In genomic region chr6:109006818-109007217, GRCh38 we compare ENCODE assay signal across 8 cellular contexts.
DNase-seq lines count a peak whose midpoint lies in the region; ATAC-seq and TF ChIP-seq lines count a peak whose summit lies in the region.

No MANE protein-coding gene starts in this region.

- intact Hi-C loops in left ventricle myocardium inferior (cut with micrococcal nuclease) (loop anchor here (10.0 kb wide), 1 partner anchor 62 kb away; no protein-coding TSS in a partner anchor), Right ventricle myocardium superior (cut with DNase I) (loop anchor here (5.0 kb wide), 1 partner anchor 55 kb away; no protein-coding TSS in a partner anchor), uterus (cut with DNase I; ENCODE audit: low total_unique reads) (loop anchor here (10.0 kb wide), 1 partner anchor 52 kb away; no protein-coding TSS in a partner anchor)
- intact Hi-C loops in naive thymus-derived CD4-positive, alpha-beta T cell (cut with micrococcal nuclease): loop anchor here (5.0 to 10.0 kb wide), 8 partner anchors 55 to 1980 kb away; partner anchors contain the start of genes AFG1L (in 1 of the 2), CD164 (in 1 of the 2), MICAL1 (in 1 of the 2) and MTRES1 (in 1 of the 2)

- CTCF ChIA-PET in naive thymus-derived CD4-positive, alpha-beta T cell (lab: Charles Lee): interaction anchor here (1.3 kb wide), 1 partner anchor 66 kb away, joined by 3 read pairs; no protein-coding TSS in a partner anchor

- H3K9me3 ChIP-seq in left ventricle myocardium inferior (replicated peaks) (no peaks in the 10 kb centered on the region), adipocyte (ENCODE audit: control insufficient read depth, low read length) (no peaks in the 10 kb centered on the region), uterus (no peaks in the 10 kb centered on the region)
- no peaks in the 10 kb centered on the region for H3K9me3 ChIP-seq in naive thymus-derived CD4-positive, alpha-beta T cell (ENCODE audit: control insufficient read depth in 2 of 3, low read length in 3 of 3)

- H3K27me3 ChIP-seq in left ventricle myocardium inferior (ENCODE audit: low read depth): no peaks in the 10 kb centered on the region
- no peaks in the 10 kb centered on the region for H3K27me3 ChIP-seq in adipocyte (replicated peaks; ENCODE audit: control insufficient read depth, insufficient read depth, low read length)
- no peaks in the 10 kb centered on the region for H3K27me3 ChIP-seq in naive thymus-derived CD4-positive, alpha-beta T cell (ENCODE audit: control insufficient read depth in 2 of 2, insufficient read depth in 2 of 2, low read length in 2 of 2)
- H3K27me3 ChIP-seq in uterus: no peaks in the 10 kb centered on the region

- no peak for TF ChIP-seq POLR2A in uterus (IDR thresholded peaks at IDR 0.05)

- no peaks in the 10 kb centered on the region for H3K27me3 Mint-ChIP-seq in naive thymus-derived CD4-positive, alpha-beta T cell

- peak overlapping the region; percentile 97 for H3K27ac ChIP-seq in left ventricle myocardium inferior (replicated peaks)
- no peak overlapping the region for H3K27ac ChIP-seq in naive thymus-derived CD4-positive, alpha-beta T cell (ENCODE audit: low read depth, low read length)
- H3K27ac ChIP-seq in uterus: peak overlapping the region; percentile 96 to 97

- DNase-seq in left ventricle myocardium inferior (no peak), Right ventricle myocardium superior (no peak), adipocyte (ENCODE audit: low read depth) (no peak), uterus (no peak), AG20443 (ENCODE audit: low spot score) (no peak), NCI-H748 (lab: John Stamatoyannopoulos, UW; ENCODE audit: unreplicated experiment) (no peak)
- DNase-seq in naive thymus-derived CD4-positive, alpha-beta T cell: no peak

- ATAC-seq in Right ventricle myocardium superior (ENCODE audit: poor library complexity) (no peak), HG02981 (IDR thresholded peaks at IDR 0.05; ENCODE audit: unreplicated experiment) (no peak)
- ATAC-seq in naive thymus-derived CD4-positive, alpha-beta T cell: no peak

- POLR2A ChIA-PET in naive thymus-derived CD4-positive, alpha-beta T cell (lab: Charles Lee): no interaction called here

- H3K4me3 ChIP-seq in left ventricle myocardium inferior: peak overlapping the region; percentile 88
- peak overlapping the region; percentile 95 for H3K4me3 ChIP-seq in adipocyte (ENCODE audit: low read length)
- no peak overlapping the region for H3K4me3 ChIP-seq in naive thymus-derived CD4-positive, alpha-beta T cell (ENCODE audit: low read length)
- H3K4me3 ChIP-seq in uterus: peak overlapping the region in 1 of 2 donors; percentile 60

- H3K4me1 Mint-ChIP-seq in naive thymus-derived CD4-positive, alpha-beta T cell: peaks cover 28 to 79% (median 68%) of the 10 kb centered on the region in 7 donors

- no peaks in the 10 kb centered on the region for H3K9me3 Mint-ChIP-seq in naive thymus-derived CD4-positive, alpha-beta T cell

- TF ChIP-seq CTCF in left ventricle myocardium inferior (IDR thresholded peaks at IDR 0.05; ENCODE audit: borderline replicate concordance): no peak
- no peak for TF ChIP-seq CTCF in uterus (IDR thresholded peaks at IDR 0.05)

- H3K4me1 ChIP-seq in left ventricle myocardium inferior (peaks cover 87% of the 10 kb centered on the region), adipocyte (ENCODE audit: control insufficient read depth, insufficient read depth, low read length) (peaks cover 46% of the 10 kb centered on the region), uterus (peaks cover 0 to 11% of the 10 kb centered on the region in 2 donors)
- peaks cover 25 to 29% of the 10 kb centered on the region in 2 donors for H3K4me1 ChIP-seq in naive thymus-derived CD4-positive, alpha-beta T cell (ENCODE audit: control insufficient read depth in 2 of 2, insufficient read depth in 2 of 2, low read length in 2 of 2)

- peaks cover 0 to 11% (median 0%) of the 10 kb centered on the region in 5 donors for H3K36me3 Mint-ChIP-seq in naive thymus-derived CD4-positive, alpha-beta T cell

- H3K27ac Mint-ChIP-seq in naive thymus-derived CD4-positive, alpha-beta T cell: peak overlapping the region in 8 of 9 donors; percentile 2 to 95 (median 60)

- H3K9ac ChIP-seq in adipocyte (ENCODE audit: low read length): no peak overlapping the region

- H3K36me3 ChIP-seq in left ventricle myocardium inferior (no peaks in the 10 kb centered on the region), adipocyte (ENCODE audit: control insufficient read depth, insufficient read depth, low read length, severe bottlenecking) (no peaks in the 10 kb centered on the region), uterus (no peaks in the 10 kb centered on the region)
- H3K36me3 ChIP-seq in naive thymus-derived CD4-positive, alpha-beta T cell (ENCODE audit: control insufficient read depth in 2 of 3, insufficient read depth in 3 of 3, low read length in 3 of 3): peaks cover 0 to 5% (median 0%) of the 10 kb centered on the region in 3 experiments

- peak overlapping the region; percentile 29 to 98 (median 84) for H3K4me3 Mint-ChIP-seq in naive thymus-derived CD4-positive, alpha-beta T cell
